ENCODE assay signal across 18 cellular contexts in genomic region chr3:59953104-59953503, GRCh38.
DNase-seq lines count a peak whose midpoint lies in the region; ATAC-seq and TF ChIP-seq lines count a peak whose summit lies in the region.
"Had no signal": no experiment of that assay in that cellular context is flagged by ENCODE, and none has a peak within 500 bp of the region (broad histone marks: within the 10 kb centered on the region; RNA-seq: fewer than 3 reads in every experiment).

No MANE protein-coding gene starts in this region.

- H3K27me3 ChIP-seq in naive thymus-derived CD4-positive, alpha-beta T cell (ENCODE audit: control insufficient read depth in 2 of 2, insufficient read depth in 2 of 2, low read length in 2 of 2), result no peaks in the 10 kb centered on the region
- H3K27me3 ChIP-seq: BLaER1 treated with 17β-estradiol and CSF1 and Interleukin-3, amounts not matched to agents 10 nM and 100 nM had no signal

- H3K4me3 ChIP-seq in GM12865 (ENCODE audit: low read depth, low read length), result no peak overlapping the region
- no peak overlapping the region for H3K4me3 ChIP-seq in naive thymus-derived CD4-positive, alpha-beta T cell (ENCODE audit: low read length)
- H3K4me3 ChIP-seq: BLaER1 treated with 17β-estradiol and CSF1 and Interleukin-3, amounts not matched to agents 10 nM and 100 nM; GM23248 had no signal

- intact Hi-C loops in activated CD4-positive, alpha-beta T cell treated with anti-CD3 and anti-CD28 coated beads, Interleukin-2, amount 10 ng/mL, durations not matched to agents 24 days and 14 days (cut with micrococcal nuclease), result no loop called here
- intact Hi-C loops in activated T-helper 1 cell treated with anti-CD3 and anti-CD28 coated beads, Interleukin-12 subunit alpha, Interleukin-12 subunit beta, Interleukin-2, Interleukin-4 antibody, amounts not matched to agents 30 ng/mL and 10 ng/mL and 1 ng/mL, durations not matched to agents 14 hours and 24 hours and 36 hours (cut with micrococcal nuclease), result no loop called here
- intact Hi-C loops in naive thymus-derived CD4-positive, alpha-beta T cell (cut with micrococcal nuclease), result no loop called here
- intact Hi-C loops in Calu3 (cut with micrococcal nuclease; ENCODE audit: unreplicated experiment), result no loop called here

- no peak overlapping the region for H3K27ac ChIP-seq in naive thymus-derived CD4-positive, alpha-beta T cell (ENCODE audit: low read depth, low read length)
- H3K27ac ChIP-seq: BLaER1 treated with 17β-estradiol and CSF1 and Interleukin-3, amounts not matched to agents 10 nM and 100 nM; GM23248 had no signal

- H3K4me1 ChIP-seq in naive thymus-derived CD4-positive, alpha-beta T cell (ENCODE audit: control insufficient read depth in 2 of 2, insufficient read depth in 2 of 2, low read length in 2 of 2), result peaks cover 6 to 8% of the 10 kb centered on the region in 2 donors
- H3K4me1 ChIP-seq: BLaER1 treated with 17β-estradiol and CSF1 and Interleukin-3, amounts not matched to agents 10 nM and 100 nM had no signal

- peak overlapping the region; percentile 42 for H3K27ac Mint-ChIP-seq in activated CD4-positive, alpha-beta T cell treated with anti-CD3 and anti-CD28 coated beads, Interleukin-2, amount 10 ng/mL, durations not matched to agents 24 days and 14 days
- peak overlapping the region; percentile 8 for H3K27ac Mint-ChIP-seq in activated T-helper 1 cell treated with anti-CD3 and anti-CD28 coated beads, Interleukin-12 subunit alpha, Interleukin-12 subunit beta, Interleukin-2, Interleukin-4 antibody, amounts not matched to agents 30 ng/mL and 10 ng/mL and 1 ng/mL, durations not matched to agents 14 hours and 24 hours and 36 hours
- peak overlapping the region in 6 of 9 donors; percentile 9 to 88 (median 48) for H3K27ac Mint-ChIP-seq in naive thymus-derived CD4-positive, alpha-beta T cell
- no peak overlapping the region for H3K27ac Mint-ChIP-seq in Calu3 (ENCODE audit: unreplicated experiment)
- H3K27ac Mint-ChIP-seq: B cell; CD8-positive, alpha-beta T cell had no signal

- no peak overlapping the region for H3K4me3 Mint-ChIP-seq in activated CD4-positive, alpha-beta T cell treated with anti-CD3 and anti-CD28 coated beads, Interleukin-2, amount 10 ng/mL, durations not matched to agents 24 days and 14 days
- no peak overlapping the region for H3K4me3 Mint-ChIP-seq in activated T-helper 1 cell treated with anti-CD3 and anti-CD28 coated beads, Interleukin-12 subunit alpha, Interleukin-12 subunit beta, Interleukin-2, Interleukin-4 antibody, amounts not matched to agents 30 ng/mL and 10 ng/mL and 1 ng/mL, durations not matched to agents 14 hours and 24 hours and 36 hours
- peak overlapping the region in 4 of 10 donors; percentile 8 to 48 (median 33) for H3K4me3 Mint-ChIP-seq in naive thymus-derived CD4-positive, alpha-beta T cell
- H3K4me3 Mint-ChIP-seq in Calu3 (ENCODE audit: low read depth, unreplicated experiment), result no peak overlapping the region
- H3K4me3 Mint-ChIP-seq: B cell; CD8-positive, alpha-beta T cell had no signal

- H3K9me3 ChIP-seq in naive thymus-derived CD4-positive, alpha-beta T cell (ENCODE audit: control insufficient read depth in 2 of 3, low read length in 3 of 3), result no peaks in the 10 kb centered on the region

- no TSS peak for BruUV-seq in Calu3 (replicated peaks; lab: Mats Ljungman, UMichigan)

- peaks cover 43% of the 10 kb centered on the region for H3K9me3 Mint-ChIP-seq in activated CD4-positive, alpha-beta T cell treated with anti-CD3 and anti-CD28 coated beads, Interleukin-2, amount 10 ng/mL, durations not matched to agents 24 days and 14 days
- H3K9me3 Mint-ChIP-seq in activated T-helper 1 cell treated with anti-CD3 and anti-CD28 coated beads, Interleukin-12 subunit alpha, Interleukin-12 subunit beta, Interleukin-2, Interleukin-4 antibody, amounts not matched to agents 30 ng/mL and 10 ng/mL and 1 ng/mL, durations not matched to agents 14 hours and 24 hours and 36 hours, result peaks cover 43% of the 10 kb centered on the region
- peaks cover 0 to 33% (median 6%) of the 10 kb centered on the region in 11 donors for H3K9me3 Mint-ChIP-seq in naive thymus-derived CD4-positive, alpha-beta T cell
- H3K9me3 Mint-ChIP-seq in Calu3 (ENCODE audit: low read depth, unreplicated experiment), result peaks cover 24% of the 10 kb centered on the region

- CTCF ChIA-PET in naive thymus-derived CD4-positive, alpha-beta T cell (lab: Charles Lee), result no interaction called here
- CTCF ChIA-PET in Calu3 (lab: Charles Lee), result no interaction called here

- no peaks in the 10 kb centered on the region for H3K27me3 Mint-ChIP-seq in activated CD4-positive, alpha-beta T cell treated with anti-CD3 and anti-CD28 coated beads, Interleukin-2, amount 10 ng/mL, durations not matched to agents 24 days and 14 days
- no peaks in the 10 kb centered on the region for H3K27me3 Mint-ChIP-seq in activated T-helper 1 cell treated with anti-CD3 and anti-CD28 coated beads, Interleukin-12 subunit alpha, Interleukin-12 subunit beta, Interleukin-2, Interleukin-4 antibody, amounts not matched to agents 30 ng/mL and 10 ng/mL and 1 ng/mL, durations not matched to agents 14 hours and 24 hours and 36 hours (ENCODE audit: insufficient read depth)
- no peaks in the 10 kb centered on the region for H3K27me3 Mint-ChIP-seq in naive thymus-derived CD4-positive, alpha-beta T cell
- H3K27me3 Mint-ChIP-seq in Calu3 (ENCODE audit: unreplicated experiment), result no peaks in the 10 kb centered on the region

- H3K36me3 Mint-ChIP-seq in activated CD4-positive, alpha-beta T cell treated with anti-CD3 and anti-CD28 coated beads, Interleukin-2, amount 10 ng/mL, durations not matched to agents 24 days and 14 days (ENCODE audit: low read depth), result peaks cover 66% of the 10 kb centered on the region
- peaks cover 51% of the 10 kb centered on the region for H3K36me3 Mint-ChIP-seq in activated T-helper 1 cell treated with anti-CD3 and anti-CD28 coated beads, Interleukin-12 subunit alpha, Interleukin-12 subunit beta, Interleukin-2, Interleukin-4 antibody, amounts not matched to agents 30 ng/mL and 10 ng/mL and 1 ng/mL, durations not matched to agents 14 hours and 24 hours and 36 hours (ENCODE audit: low read depth)
- peaks cover 28 to 90% (median 86%) of the 10 kb centered on the region in 5 donors for H3K36me3 Mint-ChIP-seq in naive thymus-derived CD4-positive, alpha-beta T cell
- H3K36me3 Mint-ChIP-seq in Calu3 (ENCODE audit: insufficient read depth, unreplicated experiment), result no peaks in the 10 kb centered on the region

- TF ChIP-seq CTCF in GM12865 (IDR thresholded peaks at IDR 0.05; ENCODE audit: insufficient read depth, low read depth, low read length, missing control alignments) (no peak), Calu3 (IDR thresholded peaks at IDR 0.05; ENCODE audit: unreplicated experiment) (no peak)

- peaks cover 18% of the 10 kb centered on the region for H3K4me1 Mint-ChIP-seq in activated CD4-positive, alpha-beta T cell treated with anti-CD3 and anti-CD28 coated beads, Interleukin-2, amount 10 ng/mL, durations not matched to agents 24 days and 14 days
- H3K4me1 Mint-ChIP-seq in activated T-helper 1 cell treated with anti-CD3 and anti-CD28 coated beads, Interleukin-12 subunit alpha, Interleukin-12 subunit beta, Interleukin-2, Interleukin-4 antibody, amounts not matched to agents 30 ng/mL and 10 ng/mL and 1 ng/mL, durations not matched to agents 14 hours and 24 hours and 36 hours (ENCODE audit: low read depth), result peaks cover 20% of the 10 kb centered on the region
- peaks cover 5 to 96% (median 73%) of the 10 kb centered on the region in 7 donors for H3K4me1 Mint-ChIP-seq in naive thymus-derived CD4-positive, alpha-beta T cell
- H3K4me1 Mint-ChIP-seq in Calu3 (ENCODE audit: low read depth, unreplicated experiment), result no peaks in the 10 kb centered on the region
- H3K4me1 Mint-ChIP-seq: B cell had no signal

- DNase-seq in activated CD4-positive, alpha-beta T cell treated with anti-CD3 and anti-CD28 coated beads, Interleukin-2, amount 10 ng/mL, durations not matched to agents 24 days and 14 days, result no peak
- no peak for DNase-seq in activated CD4-positive, alpha-beta T cell treated with anti-CD3 and anti-CD28 coated beads, Interleukin-2, amount 50 U/mL, for 48 hours
- peak; percentile 25 for DNase-seq in GM12865 (ENCODE audit: low read depth)
- DNase-seq in activated T-helper 1 cell treated with anti-CD3 and anti-CD28 coated beads, Interleukin-12 subunit alpha, Interleukin-12 subunit beta, Interleukin-2, Interleukin-4 antibody, amounts not matched to agents 30 ng/mL and 10 ng/mL and 1 ng/mL, durations not matched to agents 14 hours and 24 hours and 36 hours (ENCODE audit: low spot score), result no peak
- no peak for DNase-seq in naive thymus-derived CD4-positive, alpha-beta T cell
- no peak for DNase-seq in Calu3
- no peak for DNase-seq in UCSD-AML1 (lab: John Stamatoyannopoulos, UW; ENCODE audit: unreplicated experiment)
- DNase-seq: 8988T; CD8-positive, alpha-beta T cell; DMS 273 treated with DMSO at 0.1 percent for 48 hours; DMS53; DND-41; EL; GM23248; HCEC 1CT; IMR-90 had no signal

- no peak for ATAC-seq in naive thymus-derived CD4-positive, alpha-beta T cell
- ATAC-seq: CD8-positive, alpha-beta T cell had no signal

- POLR2A ChIA-PET in naive thymus-derived CD4-positive, alpha-beta T cell (lab: Charles Lee), result no interaction called here

- H3K36me3 ChIP-seq in naive thymus-derived CD4-positive, alpha-beta T cell (ENCODE audit: control insufficient read depth in 2 of 3, insufficient read depth in 3 of 3, low read length in 3 of 3), result peaks cover 0 to 13% (median 4%) of the 10 kb centered on the region in 3 experiments
- H3K36me3 ChIP-seq: BLaER1 treated with 17β-estradiol and CSF1 and Interleukin-3, amounts not matched to agents 10 nM and 100 nM had no signal
